ENCODE assay signal across 27 cellular contexts in genomic region chr13:35996360-35996759, GRCh38.
"Had no signal": no experiment of that assay in that cellular context is flagged by ENCODE, and none has a peak within 500 bp of the region (broad histone marks: within the 10 kb centered on the region; RNA-seq: fewer than 3 reads in every experiment).

No MANE protein-coding gene starts in this region.

- DNase-seq: Kasumi-1, MM.1S, NCI-H1105, NCI-H1417, NCI-H1436 treated with DMSO at 0.1 percent for 48 hours, NCI-H187, NCI-H2029, NCI-H2081 treated with DMSO at 0.1 percent for 48 hours, NCI-H2171, NCI-H226, NCI-H446, NCI-H510A, NCI-H524 treated with DMSO at 0.1 percent for 48 hours, NCI-H82, PC-3, SHP77 treated with DMSO at 0.1 percent for 48 hours, SJCRH30, T-helper 1 cell, T-helper 17 cell had no signal

- H3K9me3 ChIP-seq: SJCRH30 had no signal

- H3K36me3 Mint-ChIP-seq: IgD-negative memory B cell had no signal

- ATAC-seq: K562, Panc1, PC-3, Right ventricle myocardium inferior, SK-N-SH treated with all-trans-retinoic acid at 6 μM for 48 hours, T-helper 17 cell had no signal

- H3K4me3 ChIP-seq: K562, SJCRH30 had no signal

- H3K4me1 Mint-ChIP-seq: IgD-negative memory B cell, T-helper 17 cell had no signal

- H3K4me3 Mint-ChIP-seq: IgD-negative memory B cell, T-helper 17 cell had no signal

- H3K27me3 ChIP-seq: SJCRH30 had no signal

- H3K36me3 ChIP-seq: SJCRH30 had no signal

- H3K27ac ChIP-seq: HL-60, KMS-11, RWPE1, SJCRH30 had no signal

- H3K27me3 Mint-ChIP-seq: IgD-negative memory B cell, T-helper 17 cell had no signal

- H3K27ac Mint-ChIP-seq: IgD-negative memory B cell, T-helper 17 cell had no signal
